In genomic region chr2:58971511-58971910, GRCh38 we compare ENCODE assay signal across 22 cellular contexts.
DNase-seq lines count a peak whose midpoint lies in the region; ATAC-seq, FAIRE-seq and TF ChIP-seq lines count a peak whose summit lies in the region.
"Had no signal": no experiment of that assay in that cellular context is flagged by ENCODE, and none has a peak within 500 bp of the region (broad histone marks: within the 10 kb centered on the region; RNA-seq: fewer than 3 reads in every experiment).

No MANE protein-coding gene starts in this region.

- H3K27ac Mint-ChIP-seq in WTC11 (peak overlapping the region; percentile 35; the same call in 1 of the 2 replicates), mesothelial cell of epicardium (peak overlapping the region; percentile 70), osteocyte (ENCODE audit: unreplicated experiment) (no peak overlapping the region)
- H3K27ac Mint-ChIP-seq in activated naive CD4-positive, alpha-beta T cell treated with anti-CD3 and anti-CD28 coated beads for 36 hours, result no peak overlapping the region
- H3K27ac Mint-ChIP-seq: CD4-positive, CD25-positive, alpha-beta regulatory T cell; CD8-positive, alpha-beta T cell; HFFc6 had no signal

- H3K9me3 Mint-ChIP-seq in WTC11 (no peaks in the 10 kb centered on the region), mesothelial cell of epicardium (no peaks in the 10 kb centered on the region), osteocyte (ENCODE audit: unreplicated experiment) (no peaks in the 10 kb centered on the region)
- no peaks in the 10 kb centered on the region for H3K9me3 Mint-ChIP-seq in activated naive CD4-positive, alpha-beta T cell treated with anti-CD3 and anti-CD28 coated beads for 36 hours
- H3K9me3 Mint-ChIP-seq: CD8-positive, alpha-beta T cell; HFFc6 had no signal

- H3K27me3 ChIP-seq in HepG2 (ENCODE audit: control insufficient read depth in 1 of 2, insufficient read depth in 2 of 2, low read length in 2 of 2) (no peaks in the 10 kb centered on the region), right lobe of liver (no peaks in the 10 kb centered on the region)
- H3K27me3 ChIP-seq: BLaER1 had no signal

- no peaks in the 10 kb centered on the region for H4K20me1 ChIP-seq in HepG2 (ENCODE audit: insufficient read depth, low read length)
- H4K20me1 ChIP-seq: BLaER1 had no signal

- WGBS in HepG2 (ENCODE audit: low lambda C conversion rate), result 36% methylated on average over 5 of the region's 5 CpGs
- WGBS in right lobe of liver (ENCODE audit: insufficient coverage, low coverage, low lambda C conversion rate, missing lambda C conversion rate), result 82% methylated on average over 5 of the region's 5 CpGs

- no peak for ATAC-seq in HepG2
- ATAC-seq in right lobe of liver, result no peak
- ATAC-seq in WTC11, result no peak
- ATAC-seq: CD8-positive, alpha-beta T cell; GM12878 had no signal

- H3K4me3 Mint-ChIP-seq in WTC11 (no peak overlapping the region), mesothelial cell of epicardium (no peak overlapping the region), osteocyte (ENCODE audit: unreplicated experiment) (no peak overlapping the region)
- no peak overlapping the region for H3K4me3 Mint-ChIP-seq in activated naive CD4-positive, alpha-beta T cell treated with anti-CD3 and anti-CD28 coated beads for 36 hours
- H3K4me3 Mint-ChIP-seq: CD4-positive, CD25-positive, alpha-beta regulatory T cell; CD8-positive, alpha-beta T cell; HFFc6 had no signal

- intact Hi-C loops in HepG2 (cut with micrococcal nuclease; ENCODE audit: unreplicated experiment), result no loop called here
- intact Hi-C loops in right lobe of liver (cut with DNase I), result no loop called here
- intact Hi-C loops in activated naive CD4-positive, alpha-beta T cell treated with anti-CD3 and anti-CD28 coated beads for 36 hours (cut with micrococcal nuclease), result no loop called here

- H3K9me3 ChIP-seq in HepG2 (ENCODE audit: low read length) (no peaks in the 10 kb centered on the region), right lobe of liver (no peaks in the 10 kb centered on the region)
- H3K9me3 ChIP-seq: BLaER1, Caco-2, HAP-1 had no signal

- H3K36me3 Mint-ChIP-seq in WTC11 (no peaks in the 10 kb centered on the region), mesothelial cell of epicardium (peaks cover 4% of the 10 kb centered on the region), osteocyte (ENCODE audit: unreplicated experiment) (no peaks in the 10 kb centered on the region)
- H3K36me3 Mint-ChIP-seq in activated naive CD4-positive, alpha-beta T cell treated with anti-CD3 and anti-CD28 coated beads for 36 hours (ENCODE audit: low read depth), result no peaks in the 10 kb centered on the region
- H3K36me3 Mint-ChIP-seq: CD4-positive, CD25-positive, alpha-beta regulatory T cell; CD8-positive, alpha-beta T cell had no signal

- TF ChIP-seq CTCF in HepG2 (CRISPR knock-in tag; IDR thresholded peaks at IDR 0.05) (no peak), right lobe of liver (IDR thresholded peaks at IDR 0.05) (no peak), WTC11 (IDR thresholded peaks at IDR 0.05) (no peak), mesothelial cell of epicardium (IDR thresholded peaks at IDR 0.05; ENCODE audit: unreplicated experiment) (no peak), osteocyte (IDR thresholded peaks at IDR 0.05) (no peak)

- no peak overlapping the region for H2AFZ ChIP-seq in HepG2 (ENCODE audit: low read length)

- H3K27me3 Mint-ChIP-seq in WTC11 (ENCODE audit: low read depth) (no peaks in the 10 kb centered on the region), mesothelial cell of epicardium (ENCODE audit: low read depth) (no peaks in the 10 kb centered on the region), osteocyte (ENCODE audit: unreplicated experiment) (no peaks in the 10 kb centered on the region)
- H3K27me3 Mint-ChIP-seq in activated naive CD4-positive, alpha-beta T cell treated with anti-CD3 and anti-CD28 coated beads for 36 hours (ENCODE audit: low read depth), result peaks cover 6% of the 10 kb centered on the region
- H3K27me3 Mint-ChIP-seq: CD4-positive, CD25-positive, alpha-beta regulatory T cell had no signal

- H3K79me2 ChIP-seq in HepG2 (ENCODE audit: insufficient read depth, low read length), result no peaks in the 10 kb centered on the region

- no peak for TF ChIP-seq EP300 in HepG2 (IDR thresholded peaks at IDR 0.05; ENCODE audit: low read depth in 2 of 2, low read length in 2 of 2)
- no peak for TF ChIP-seq EP300 in HepG2 (CRISPR knock-in tag; IDR thresholded peaks at IDR 0.05; ENCODE audit: borderline replicate concordance)

- CTCF ChIA-PET in HepG2 (lab: Yijun Ruan, JAX; ENCODE audit: low intra/inter-chr PET ratio, low total read pairs), result no interaction called here
- CTCF ChIA-PET in WTC11 (lab: Charles Lee), result interaction anchor here (0.9 to 1.2 kb wide), 2 partner anchors 54 to 211 kb away, joined by 3 read pairs; no protein-coding TSS in a partner anchor
- CTCF ChIA-PET in activated naive CD4-positive, alpha-beta T cell treated with anti-CD3 and anti-CD28 coated beads for 36 hours (lab: Charles Lee), result no interaction called here

- no peak overlapping the region for H3K9ac ChIP-seq in HepG2 (ENCODE audit: insufficient read depth, low read depth, low read length)
- H3K9ac ChIP-seq: BLaER1 had no signal

- TF ChIP-seq POLR2A in HepG2 (IDR thresholded peaks at IDR 0.05; ENCODE audit: insufficient read depth in 1 of 2, low read depth in 2 of 2, low read length in 2 of 2) (no peak), right lobe of liver (IDR thresholded peaks at IDR 0.05) (no peak)

- BruUV-seq in HepG2 (replicated peaks; lab: Mats Ljungman, UMichigan), result no TSS peak

- H3K4me1 Mint-ChIP-seq in WTC11 (peaks cover 53% of the 10 kb centered on the region), mesothelial cell of epicardium (peaks cover 59% of the 10 kb centered on the region), osteocyte (ENCODE audit: unreplicated experiment) (peaks cover 33% of the 10 kb centered on the region)
- H3K4me1 Mint-ChIP-seq in activated naive CD4-positive, alpha-beta T cell treated with anti-CD3 and anti-CD28 coated beads for 36 hours (ENCODE audit: low read depth), result no peaks in the 10 kb centered on the region
- H3K4me1 Mint-ChIP-seq: CD4-positive, CD25-positive, alpha-beta regulatory T cell had no signal

- TF ChIP-seq RAD21 in HepG2 (CRISPR knock-in tag; IDR thresholded peaks at IDR 0.05), result no peak

- in situ Hi-C loops in HepG2 (cut with HindIII; ENCODE audit: extremely low pct_ligation_motif_present, low pct_unique_long_range_greater_than_20kb), result no loop called here

- H3K27ac ChIP-seq in HepG2 (ENCODE audit: extremely low read length, insufficient read depth, low read length), result no peak overlapping the region
- H3K27ac ChIP-seq in right lobe of liver, result no peak overlapping the region
- H3K27ac ChIP-seq: 22Rv1, BLaER1, C4-2B had no signal

- no peaks in the 10 kb centered on the region for H3K36me3 ChIP-seq in HepG2 (replicated peaks in 1 of 2; ENCODE audit: control insufficient read depth in 1 of 2, insufficient read depth in 2 of 2, low read length in 2 of 2)
- no peaks in the 10 kb centered on the region for H3K36me3 ChIP-seq in right lobe of liver
- H3K36me3 ChIP-seq: BLaER1, HAP-1 had no signal

- no peak for FAIRE-seq in HepG2 (lab: Jason Lieb, UNC)
- FAIRE-seq: G401.6, GM12878, GM19239, H54 had no signal

- no peak overlapping the region for H3K4me2 ChIP-seq in HepG2 (ENCODE audit: low read depth, low read length)
- H3K4me2 ChIP-seq: BLaER1 had no signal

- H3K4me3 ChIP-seq in HepG2 (replicated peaks in 1 of 3; ENCODE audit: insufficient read depth in 1 of 3, low read depth in 2 of 3, low read length in 3 of 3) (no peak overlapping the region), right lobe of liver (no peak overlapping the region)
- H3K4me3 ChIP-seq: BLaER1, GM12878, HAP-1 had no signal

- DNase-seq in HepG2 (ENCODE audit: low spot score), result no peak
- no peak for DNase-seq in right lobe of liver
- no peak for DNase-seq in WTC11 (ENCODE audit: low spot score)
- no peak for DNase-seq in mesothelial cell of epicardium (ENCODE audit: low spot score in 2 of 2, unreplicated experiment in 2 of 2)
- no peak for DNase-seq in activated naive CD4-positive, alpha-beta T cell treated with anti-CD3 and anti-CD28 coated beads for 36 hours
- no peak for DNase-seq in NCI-H446 treated with DMSO at 0.1 percent for 48 hours (lab: John Stamatoyannopoulos, UW)
- DNase-seq in osteocyte (ENCODE audit: extremely low spot score, unreplicated experiment), result no peak
- DNase-seq: Caco-2; CD4-positive, CD25-positive, alpha-beta regulatory T cell; CD8-positive, alpha-beta T cell; DMS153; DND-41; GOT3; HFFc6 had no signal

- POLR2A ChIA-PET in HepG2 (lab: Yijun Ruan, JAX) (no interaction called here), WTC11 (lab: Charles Lee) (no interaction called here)

- no peaks in the 10 kb centered on the region for H3K4me1 ChIP-seq in HepG2 (ENCODE audit: insufficient read depth, low read length)
- no peaks in the 10 kb centered on the region for H3K4me1 ChIP-seq in right lobe of liver
- H3K4me1 ChIP-seq: BLaER1 had no signal

TF ChIP-seq in HepG2, 621 proteins besides CTCF, POLR2A, EP300 and RAD21 (continues in another document):
- TF ChIP-seq MAFF (IDR thresholded peaks at IDR 0.05; ENCODE audit: low read depth, low read length), result peak; percentile 50
- no peak for TF ChIP-seq TAF1 (CRISPR knock-in tag; IDR thresholded peaks at IDR 0.05)
- TF ChIP-seq ATRX (CRISPR knock-in tag; IDR thresholded peaks at IDR 0.05; ENCODE audit: borderline replicate concordance), result no peak
- no peak for TF ChIP-seq CEBPB (IDR thresholded peaks at IDR 0.05; ENCODE audit: borderline replicate concordance, low read depth, low read length)
- no peak for TF ChIP-seq PAX8 (CRISPR knock-in tag; IDR thresholded peaks at IDR 0.05; ENCODE audit: borderline replicate concordance)
- peak; percentile 59 to 74 for TF ChIP-seq MAFK (conservative IDR thresholded peaks at IDR 0.05 in 1 of 2, IDR thresholded peaks at IDR 0.05 in 1 of 2; ENCODE audit: low read length in 2 of 2)
- no peak for TF ChIP-seq ZNF431 (CRISPR knock-in tag; IDR thresholded peaks at IDR 0.05; ENCODE audit: borderline replicate concordance, low read depth)

TF ChIP-seq in WTC11, 78 proteins besides CTCF, POLR2A, EP300 and RAD21 (continues in another document):
- TF ChIP-seq NFE2L1 (CRISPR knock-in tag; IDR thresholded peaks at IDR 0.05), result no peak
- TF ChIP-seq ETV6 (CRISPR knock-in tag; IDR thresholded peaks at IDR 0.05), result no peak
- TF ChIP-seq ZNF232 (CRISPR knock-in tag; IDR thresholded peaks at IDR 0.05), result no peak
- no peak for TF ChIP-seq NR3C1 (CRISPR knock-in tag; conservative IDR thresholded peaks at IDR 0.05; ENCODE audit: low read depth)
- TF ChIP-seq ZNF138 (CRISPR knock-in tag; conservative IDR thresholded peaks at IDR 0.05), result no peak

Comparison
In these comparisons a context has a peak if more than half of its experiments do, and no peak if none do; other contexts are left out.
1. H3K27ac Mint-ChIP-seq: peak in WTC11 (single experiment) and mesothelial cell of epicardium (single experiment); none in activated naive CD4-positive, alpha-beta T cell treated with anti-CD3 and anti-CD28 coated beads for 36 hours (single experiment) and osteocyte (single experiment).